In genomic region chr4:41216294-41217019, GRCh38 we compare ENCODE assay signal across 8 cellular contexts. TPM values are rescaled to one million over a fixed set of nuclear protein-coding genes. Genes with fewer than 3 reads are reported as not detected.
A peak's percentile ranks its signal among the peaks of the same experiment; 100 is the strongest.
DNase-seq lines count a peak whose midpoint lies in the region; TF ChIP-seq lines count a peak whose summit lies in the region.

No MANE protein-coding gene starts in this region.

- no peaks in the 10 kb centered on the region for H4K20me1 ChIP-seq in GM23248 (ENCODE audit: insufficient read depth)

- H3K9me2 ChIP-seq in GM23248 (ENCODE audit: insufficient read depth) = no peaks in the 10 kb centered on the region

- H3K4me1 ChIP-seq in GM23248 (ENCODE audit: insufficient read depth) = peaks cover 14% of the 10 kb centered on the region
- peaks cover 12% of the 10 kb centered on the region for H3K4me1 ChIP-seq in SJSA1 (replicated peaks)
- H3K4me1 ChIP-seq in skeletal muscle tissue (ENCODE audit: control insufficient read depth in 3 of 3, insufficient read depth in 3 of 3, low read length in 3 of 3) = peaks cover 19 to 33% (median 32%) of the 10 kb centered on the region in 3 donors

- H3K9me3 ChIP-seq in GM23248 (ENCODE audit: low read depth) (no peaks in the 10 kb centered on the region), SJSA1 (replicated peaks) (no peaks in the 10 kb centered on the region), iPS-18c (ENCODE audit: control insufficient read depth, insufficient read depth, low read length) (no peaks in the 10 kb centered on the region), skeletal muscle tissue (ENCODE audit: control insufficient read depth in 3 of 3, low read length in 3 of 3) (no peaks in the 10 kb centered on the region)

- H3K27me3 ChIP-seq in GM23248 (replicated peaks; ENCODE audit: insufficient read depth) (no peaks in the 10 kb centered on the region), SJSA1 (replicated peaks) (no peaks in the 10 kb centered on the region), skeletal muscle tissue (ENCODE audit: control insufficient read depth in 3 of 3, insufficient read depth in 3 of 3, low read length in 3 of 3) (peaks cover 0 to 4% (median 4%) of the 10 kb centered on the region in 3 donors)

- peak; percentile 30; the same call in 1 of the 2 replicates for TF ChIP-seq CTCF in LNCAP (IDR thresholded peaks at IDR 0.05)

- H3K4me2 ChIP-seq in GM23248 (ENCODE audit: unreplicated experiment) = peak overlapping the region; percentile 84

- DNase-seq in ELR (ENCODE audit: low read depth) = peak; percentile 88
- peak; percentile 85 for DNase-seq in GM23248
- peak; percentile 61 to 71 for DNase-seq in SJSA1 (ENCODE audit: low read depth in 1 of 2, low spot score in 2 of 2)
- DNase-seq in astrocyte of the hippocampus (ENCODE audit: low read depth, low spot score) = peak; percentile 81
- no peak for DNase-seq in T-helper 9 cell

- H2AFZ ChIP-seq in GM23248 = peak overlapping the region; percentile 93

- H3K36me3 ChIP-seq in GM23248 (ENCODE audit: low read depth) (no peaks in the 10 kb centered on the region), SJSA1 (no peaks in the 10 kb centered on the region), skeletal muscle tissue (ENCODE audit: control insufficient read depth in 3 of 3, insufficient read depth in 3 of 3, low read length in 3 of 3) (no peaks in the 10 kb centered on the region)

- peaks cover 23% of the 10 kb centered on the region for H3K79me2 ChIP-seq in GM23248 (ENCODE audit: insufficient read depth)

- 1 to 2% methylated on average over 36 to 49 of the region's 59 CpGs for WGBS in GM23248 (ENCODE audit: low coverage in 1 of 2, low lambda C conversion rate in 2 of 2, missing lambda C conversion rate in 2 of 2), 2 experiments

- H3F3A ChIP-seq in GM23248 (ENCODE audit: insufficient read depth) = peaks cover 22% of the 10 kb centered on the region

- H3K27ac ChIP-seq in GM23248 (peak overlapping the region; percentile 81), SJSA1 (peak overlapping the region; percentile 82), skeletal muscle tissue (ENCODE audit: low read depth, low read length) (peak overlapping the region; percentile 77)

- H3K9ac ChIP-seq in GM23248 (peak overlapping the region; percentile 85), skeletal muscle tissue (ENCODE audit: low read depth in 1 of 3, low read length in 3 of 3) (peak overlapping the region; percentile 64 to 84 (median 78))

- H3K4me3 ChIP-seq in GM23248 (peak overlapping the region; percentile 82), SJSA1 (peak overlapping the region; percentile 61), iPS-18c (ENCODE audit: insufficient read depth, low read depth, low read length) (peak overlapping the region; percentile 74), skeletal muscle tissue (ENCODE audit: low read length in 3 of 3) (peak overlapping the region; percentile 69 to 85 (median 79))

- in situ Hi-C loops in GM23248 (cut with MboI) = loop anchor here (10.0 kb wide), 2 partner anchors 242 to 292 kb away; no protein-coding TSS in a partner anchor

RNA-seq across cellular contexts. Expression of gene APBB2, which starts 2.1 kb away (rescaled TPM):
- total RNA-seq in GM23248 (2014; rRNA removed; shearing (Covaris generic)) = 61.0 and 83.8 TPM in 2 replicates
- polyA plus RNA-seq in GM23248 (2016; fragmentation: Nextera tagmentation; extraction: Ambion mirVana) = 22.0 and 24.1 TPM in 2 replicates
- total RNA-seq in SJSA1 (2014; rRNA removed; shearing (Covaris generic)) = 12.9 and 13.1 TPM in 2 replicates
- total RNA-seq in skeletal muscle tissue = 41.2 TPM

RNA-seq across cellular contexts. Expression of gene UCHL1, which starts 40.3 kb away (rescaled TPM):
- 443 and 525 TPM in 2 replicates for total RNA-seq in GM23248 (2014; rRNA removed; shearing (Covaris generic))
- 306 and 322 TPM in 2 replicates for polyA plus RNA-seq in GM23248 (2016; fragmentation: Nextera tagmentation; extraction: Ambion mirVana)
- total RNA-seq in SJSA1 (2014; rRNA removed; shearing (Covaris generic)) = 32.8 and 37.7 TPM in 2 replicates
- total RNA-seq in skeletal muscle tissue = 12.5 TPM

Comparison
In these comparisons a context has a peak if more than half of its experiments do, and no peak if none do; other contexts are left out.
1. RNA of gene UCHL1, which starts 40.3 kb away (total RNA-seq): 443 to 525 TPM in GM23248; 32.8 to 37.7 TPM in SJSA1 and 12.5 TPM in skeletal muscle tissue (single experiment); every median in the first group is over 10 times any median in the second.
2. Peak in every context shown above with its lines, with median percentiles within 50 percentile points of each other: H3K27ac ChIP-seq and H3K4me3 ChIP-seq.